10 cellular contexts compared by ENCODE assay signal in the genomic region with DNA sequence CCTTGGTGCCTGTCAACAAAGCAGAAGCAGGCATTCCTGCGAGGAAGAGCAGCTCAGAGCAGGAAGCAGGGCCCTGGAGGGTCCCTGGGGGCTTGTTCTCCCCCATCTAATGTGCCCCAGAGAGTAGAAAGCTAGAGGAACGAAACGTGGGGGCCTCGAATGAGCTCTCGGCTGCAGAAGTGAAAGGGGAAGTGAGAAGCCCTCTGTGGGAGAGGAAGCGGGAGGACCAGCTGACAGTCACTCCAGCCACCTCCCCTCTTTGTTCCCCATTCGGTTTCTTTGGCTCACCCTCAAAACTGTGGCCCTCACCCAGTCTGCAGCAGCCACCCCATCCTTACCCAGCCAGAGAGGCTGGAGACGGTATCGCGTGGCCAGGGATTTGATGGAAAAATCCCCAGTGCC. TPM values are rescaled to one million over a fixed set of nuclear protein-coding genes. Genes with fewer than 3 reads are reported as not detected.
A peak's percentile ranks its signal among the peaks of the same experiment; 100 is the strongest.
DNase-seq lines count a peak whose midpoint lies in the region; ATAC-seq, FAIRE-seq and TF ChIP-seq lines count a peak whose summit lies in the region.
"Had no signal": no experiment of that assay in that cellular context is flagged by ENCODE, and none has a peak within 500 bp of the region (broad histone marks: within the 10 kb centered on the region; RNA-seq: fewer than 3 reads in every experiment).

No MANE protein-coding gene starts in this region.

- no peaks in the 10 kb centered on the region for H3K79me2 ChIP-seq in Karpas-422 (ENCODE audit: low read length)

- no peaks in the 10 kb centered on the region for H3K27me3 Mint-ChIP-seq in activated naive CD4-positive, alpha-beta T cell treated with anti-CD3 and anti-CD28 coated beads, Interleukin-2, amount 50 U/mL, for 24 hours

- TF ChIP-seq EP300 in sigmoid colon (IDR thresholded peaks at IDR 0.05) = no peak

- H3K9ac ChIP-seq in Karpas-422 (ENCODE audit: low read length) = no peak overlapping the region

- FAIRE-seq in GM18507 (lab: Jason Lieb, UNC) = peak; percentile 99

- H3K4me1 ChIP-seq in Karpas-422 (ENCODE audit: low read length) = peaks cover 35% of the 10 kb centered on the region
- no peaks in the 10 kb centered on the region for H3K4me1 ChIP-seq in sigmoid colon

- H2AFZ ChIP-seq in Karpas-422 (ENCODE audit: low read length) = no peak overlapping the region

- H3K27me3 ChIP-seq in Karpas-422 (ENCODE audit: low read length) = no peaks in the 10 kb centered on the region
- H3K27me3 ChIP-seq in sigmoid colon = no peaks in the 10 kb centered on the region

- H3K4me1 Mint-ChIP-seq in activated naive CD4-positive, alpha-beta T cell treated with anti-CD3 and anti-CD28 coated beads, Interleukin-2, amount 50 U/mL, for 24 hours = peaks cover 49% of the 10 kb centered on the region
- H3K4me1 Mint-ChIP-seq: nephron had no signal

- H4K20me1 ChIP-seq in Karpas-422 (ENCODE audit: insufficient read depth, low read depth, low read length) = peaks cover 4% of the 10 kb centered on the region; the same call in 1 of the 2 replicates

- H3K9me2 ChIP-seq in Karpas-422 (replicated peaks; ENCODE audit: insufficient read depth, low read length) = no peaks in the 10 kb centered on the region

- DNase-seq in GM18507 (ENCODE audit: extremely low spot score, insufficient read length, low read depth) (peak; percentile 84), Karpas-422 (peak; percentile 93), sigmoid colon (no peak), RKO (ENCODE audit: low spot score) (no peak), LoVo (ENCODE audit: low spot score) (no peak), NCI-H510A (lab: John Stamatoyannopoulos, UW) (no peak)

- H3K27ac ChIP-seq in Karpas-422 (ENCODE audit: low read length) (no peak overlapping the region), sigmoid colon (peak overlapping the region; percentile 22 to 38 (median 27))

- H3K9me3 ChIP-seq in Karpas-422 (ENCODE audit: low read length) (no peaks in the 10 kb centered on the region), sigmoid colon (peaks cover 0 to 4% (median 1%) of the 10 kb centered on the region in 4 donors)

- H3K9me3 Mint-ChIP-seq in activated naive CD4-positive, alpha-beta T cell treated with anti-CD3 and anti-CD28 coated beads, Interleukin-2, amount 50 U/mL, for 24 hours = no peaks in the 10 kb centered on the region
- H3K9me3 Mint-ChIP-seq: nephron had no signal

- TF ChIP-seq CTCF in sigmoid colon (IDR thresholded peaks at IDR 0.05) = no peak

- H3K4me3 ChIP-seq in Karpas-422 (ENCODE audit: low read length) (no peak overlapping the region), sigmoid colon (no peak overlapping the region)

- H3K27ac Mint-ChIP-seq in activated naive CD4-positive, alpha-beta T cell treated with anti-CD3 and anti-CD28 coated beads, Interleukin-2, amount 50 U/mL, for 24 hours = no peak overlapping the region
- H3K27ac Mint-ChIP-seq: nephron had no signal

- intact Hi-C loops in sigmoid colon (cut with DNase I) = no loop called here

- WGBS in sigmoid colon, 2 donors = 41 to 58% methylated on average over 10 of the region's 10 CpGs

- no peak for TF ChIP-seq POLR2A in sigmoid colon (IDR thresholded peaks at IDR 0.05)

- H3K36me3 Mint-ChIP-seq in activated naive CD4-positive, alpha-beta T cell treated with anti-CD3 and anti-CD28 coated beads, Interleukin-2, amount 50 U/mL, for 24 hours = no peaks in the 10 kb centered on the region

- H3K36me3 ChIP-seq in Karpas-422 (ENCODE audit: insufficient read depth, low read length) = no peaks in the 10 kb centered on the region
- no peaks in the 10 kb centered on the region for H3K36me3 ChIP-seq in sigmoid colon

- peak overlapping the region; percentile 24 for H3K4me2 ChIP-seq in Karpas-422 (ENCODE audit: low read depth, low read length, poor library complexity, severe bottlenecking)

- ATAC-seq in GM21786 (IDR thresholded peaks at IDR 0.05; ENCODE audit: unreplicated experiment) = peak; percentile 90

- H3K4me3 Mint-ChIP-seq in activated naive CD4-positive, alpha-beta T cell treated with anti-CD3 and anti-CD28 coated beads, Interleukin-2, amount 50 U/mL, for 24 hours = peak overlapping the region; percentile 62
- H3K4me3 Mint-ChIP-seq: nephron had no signal

RNA-seq across cellular contexts. Expression of gene C10orf105, which starts 25.0 kb away (rescaled TPM):
- total RNA-seq in Karpas-422 (2014; rRNA removed; shearing (Covaris generic); ENCODE audit: low replicate concordance) = not detected in 2 replicates
- total RNA-seq in sigmoid colon = under 1 TPM in 1 of 4 donors, not detected in 3; 0.55 TPM
- under 1 TPM in 1 of 3 donors, not detected in 2; 0.25 TPM for polyA plus RNA-seq in sigmoid colon
- polyA plus RNA-seq: aorta had no signal

Comparison
In these comparisons a context has a peak if more than half of its experiments do, and no peak if none do; other contexts are left out.
1. DNase-seq: peak in GM18507 (single experiment) and Karpas-422 (single experiment); none in sigmoid colon (single experiment), RKO (single experiment), LoVo (single experiment) and NCI-H510A (single experiment).